Comparison of ENCODE assay signal across 22 cellular contexts in the genomic region with DNA sequence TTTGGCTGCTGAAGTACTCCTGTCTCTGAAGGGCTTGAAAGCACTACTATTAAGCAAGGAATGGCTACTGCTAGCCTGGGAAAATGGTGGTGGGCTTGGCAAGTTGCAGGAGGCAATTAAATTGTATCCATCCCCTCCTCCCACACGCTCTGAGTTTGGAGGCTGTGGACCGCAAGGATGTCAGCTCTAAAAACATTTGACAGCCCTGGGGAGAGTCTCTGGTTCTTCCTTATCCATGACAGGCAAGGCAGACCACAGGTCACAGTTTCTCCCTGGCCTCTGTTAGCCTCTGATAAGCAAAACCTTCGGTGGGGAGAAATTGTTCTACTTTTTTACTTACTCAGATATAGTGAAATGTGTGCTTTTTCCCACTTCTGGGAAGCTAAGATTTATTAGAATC. TPM values are rescaled to one million over a fixed set of nuclear protein-coding genes. Genes with fewer than 3 reads are reported as not detected.
DNase-seq lines count a peak whose midpoint lies in the region; ATAC-seq, FAIRE-seq and TF ChIP-seq lines count a peak whose summit lies in the region.
"Had no signal": no experiment of that assay in that cellular context is flagged by ENCODE, and none has a peak within 500 bp of the region (broad histone marks: within the 10 kb centered on the region; RNA-seq: fewer than 3 reads in every experiment).

No MANE protein-coding gene starts in this region.

- H3K27ac ChIP-seq in K562 (ENCODE audit: extremely low read depth, low read depth, low read length) = no peak overlapping the region
- H3K27ac ChIP-seq: breast epithelium, HL-60, SJSA1 had no signal

- no peak; a peak in 1 of 4 replicates for TF ChIP-seq RAD21 in K562 (CRISPR knock-in tag; conservative IDR thresholded peaks at IDR 0.05 in 1 of 2, IDR thresholded peaks at IDR 0.05 in 1 of 2)

- peaks cover 95 to 96% (median 95%) of the 10 kb centered on the region in 3 donors for H3K4me1 Mint-ChIP-seq in T-cell

- ATAC-seq in T-cell (replicated peaks in 1 of 4) (no peak), K562 (peak; percentile 91), GM21723 (IDR thresholded peaks at IDR 0.05; ENCODE audit: unreplicated experiment) (no peak), GM19035 (IDR thresholded peaks at IDR 0.05; ENCODE audit: unreplicated experiment) (no peak)
- ATAC-seq: heart left ventricle; stimulated activated naive B cell treated with anti-CD40 and anti-IgM and Interleukin-4, amounts not matched to agents 10 μg/mL and 1 μg/mL and 100 μg/mL, for 72 hours had no signal

- H4K20me1 ChIP-seq in K562 (replicated peaks; ENCODE audit: control insufficient read depth, insufficient read depth, low read length) = 0 out of 2 replicates have a peak, but pooled peaks cover 4% of the 10 kb centered on the region

- FAIRE-seq in K562 (lab: Jason Lieb, UNC) = peak; percentile 96
- FAIRE-seq: H54, islet of Langerhans had no signal

- no peaks in the 10 kb centered on the region for H3K36me3 Mint-ChIP-seq in T-cell
- H3K36me3 Mint-ChIP-seq: CD14-positive monocyte; stimulated activated naive B cell treated with anti-CD40 and anti-IgM and Interleukin-4, amounts not matched to agents 10 μg/mL and 1 μg/mL and 100 μg/mL, for 72 hours had no signal

- H3K9me3 ChIP-seq in K562 (replicated peaks; ENCODE audit: control insufficient read depth, insufficient read depth, low read depth, low read length) = no peaks in the 10 kb centered on the region
- H3K9me3 ChIP-seq: upper lobe of left lung had no signal

- 0% methylated on average over 3 of the region's 3 CpGs for WGBS in K562 (ENCODE audit: insufficient coverage, low coverage, missing lambda C conversion rate)

- H3K9me3 Mint-ChIP-seq in T-cell = no peaks in the 10 kb centered on the region
- H3K9me3 Mint-ChIP-seq: CD14-positive monocyte, IgD-negative memory B cell had no signal

- intact Hi-C loops in K562 (cut with micrococcal nuclease) = loop anchor here (1.0 to 10.0 kb wide), 3 partner anchors 46 to 259 kb away; a partner anchor contains a TSS

- no peak for TF ChIP-seq CTCF in K562 (IDR thresholded peaks at IDR 0.05 in 2 of 3, conservative IDR thresholded peaks at IDR 0.05 in 1 of 3; ENCODE audit: insufficient read depth in 2 of 3, low read depth in 1 of 3, low read length in 3 of 3)

- no peaks in the 10 kb centered on the region for H3K27me3 Mint-ChIP-seq in T-cell
- H3K27me3 Mint-ChIP-seq: stimulated activated naive B cell treated with anti-CD40 and anti-IgM and Interleukin-4, amounts not matched to agents 10 μg/mL and 1 μg/mL and 100 μg/mL, for 72 hours had no signal

- peak overlapping the region; percentile 57 to 76 (median 63) for H3K4me3 Mint-ChIP-seq in T-cell
- H3K4me3 Mint-ChIP-seq: CD14-positive monocyte; neural crest cell; stimulated activated naive B cell treated with anti-CD40 and anti-IgM and Interleukin-4, amounts not matched to agents 10 μg/mL and 1 μg/mL and 100 μg/mL, for 72 hours had no signal

- CTCF ChIA-PET in T-cell (lab: Charles Lee) = interaction anchor here (1.1 to 6.4 kb wide), 3 partner anchors 26 to 45 kb away, joined by 3 to 82 read pairs (median 13); no protein-coding TSS in a partner anchor
- CTCF ChIA-PET in K562 (lab: Yijun Ruan, JAX; ENCODE audit: low intra/inter-chr PET ratio) = interaction anchor here (1.1 kb wide), 1 partner anchor 363 kb away, joined by 4 read pairs; no protein-coding TSS in a partner anchor

- peak overlapping the region; percentile 44; the same call in 1 of the 2 replicates for H3K4me2 ChIP-seq in K562 (ENCODE audit: insufficient read depth, low read length)

- in situ Hi-C loops in K562 (cut with MboI) = loop anchor here (10.0 kb wide), 1 partner anchor 149 kb away; no protein-coding TSS in a partner anchor

- H3K27me3 ChIP-seq in K562 (ENCODE audit: control insufficient read depth in 2 of 2, insufficient read depth in 2 of 2, low read length in 2 of 2) = no peaks in the 10 kb centered on the region; a peak in 1 of 5 replicates
- H3K27me3 ChIP-seq: heart left ventricle, SJSA1, upper lobe of left lung had no signal

- H2AFZ ChIP-seq in K562 (ENCODE audit: low read depth, low read length) = no peak overlapping the region

- H3K79me2 ChIP-seq in K562 (ENCODE audit: control insufficient read depth, insufficient read depth, low read length) = no peaks in the 10 kb centered on the region

- TF ChIP-seq POLR2A in K562 (conservative IDR thresholded peaks at IDR 0.05) = no peak

- peak overlapping the region; percentile 99 for H3K27ac Mint-ChIP-seq in T-cell
- H3K27ac Mint-ChIP-seq: CD14-positive monocyte; stimulated activated naive B cell treated with anti-CD40 and anti-IgM and Interleukin-4, amounts not matched to agents 10 μg/mL and 1 μg/mL and 100 μg/mL, for 72 hours had no signal

- H3K9ac ChIP-seq in K562 (ENCODE audit: insufficient read depth in 1 of 2, low read depth in 2 of 2, low read length in 2 of 2) = no peak overlapping the region

- H3K4me3 ChIP-seq in K562 = no peak overlapping the region
- H3K4me3 ChIP-seq: breast epithelium, heart left ventricle, SJSA1, upper lobe of left lung had no signal

- H3K36me3 ChIP-seq in K562 (ENCODE audit: control insufficient read depth, insufficient read depth, low read length) = no peaks in the 10 kb centered on the region
- H3K36me3 ChIP-seq: breast epithelium, heart left ventricle, SJSA1, upper lobe of left lung had no signal

- peaks cover 9 to 31% of the 10 kb centered on the region in 2 experiments for H3K4me1 ChIP-seq in K562 (replicated peaks in 1 of 2; ENCODE audit: control insufficient read depth in 2 of 2, insufficient read depth in 2 of 2, low read length in 2 of 2)
- H3K4me1 ChIP-seq: breast epithelium, SJSA1 had no signal

- no peaks in the 10 kb centered on the region for H3K9me1 ChIP-seq in K562 (ENCODE audit: control insufficient read depth, insufficient read depth, low read length)

- DNase-seq in activated CD8-positive, alpha-beta memory T cell treated with anti-CD3 and anti-CD28 coated beads for 24 hours = peak; percentile 49
- DNase-seq in activated CD8-positive, alpha-beta memory T cell treated with anti-CD3 and anti-CD28 coated beads, Interleukin-2, amount 50 U/mL, for 48 hours = no peak
- DNase-seq in T-cell (no peak), K562 (ENCODE audit: extremely low read depth in 1 of 4, low spot score in 3 of 4) (peak; percentile 50 to 89 (median 70)), retina (peak; percentile 62), NCI-H1092 (lab: John Stamatoyannopoulos, UW) (no peak)
- DNase-seq: DND-41; heart left ventricle; NCI-H2081 treated with DMSO at 0.1 percent for 48 hours; NCI-H510A treated with DMSO at 0.1 percent for 48 hours; stimulated activated naive B cell treated with anti-CD40 and anti-IgM and Interleukin-4, amounts not matched to agents 10 μg/mL and 1 μg/mL and 100 μg/mL, for 72 hours had no signal

- BruUV-seq in K562 (replicated peaks; lab: Mats Ljungman, UMichigan) = no TSS peak

- peak; percentile 87 for TF ChIP-seq EP300 in K562 (IDR thresholded peaks at IDR 0.05; ENCODE audit: low read length)

- POLR2A ChIA-PET in T-cell (lab: Charles Lee) (interaction anchor here (0.6 to 1.3 kb wide), 7 partner anchors 10 to 384 kb away, joined by 3 to 5 read pairs (median 3); no protein-coding TSS in a partner anchor), K562 (lab: Yijun Ruan, JAX) (interaction anchor here (0.7 to 1.4 kb wide), 3 partner anchors 14 to 213 kb away, joined by 3 to 4 read pairs (median 3); no protein-coding TSS in a partner anchor)

TF ChIP-seq in K562, 482 proteins besides CTCF, POLR2A, EP300 and RAD21 (continues in another document):
- TF ChIP-seq CBX3 (IDR thresholded peaks at IDR 0.05; ENCODE audit: borderline replicate concordance in 1 of 2, low read length in 2 of 2) (peak in 1 of 2 experiments; percentile 32; a peak in 1 of 3 replicates), ARID1B (IDR thresholded peaks at IDR 0.05) (peak; percentile 92), PHB2 (IDR thresholded peaks at IDR 0.05; ENCODE audit: low read depth) (peak; percentile 74; the same call in 1 of the 2 replicates), NUFIP1 (IDR thresholded peaks at IDR 0.05; ENCODE audit: partially characterized antibody) (no peak), CBX1 (IDR thresholded peaks at IDR 0.05; ENCODE audit: low read depth) (no peak), ZNF282 (CRISPR knock-in tag; IDR thresholded peaks at IDR 0.05) (no peak), GATA2 (CRISPR knock-in tag; IDR thresholded peaks at IDR 0.05) (peak; percentile 84)

RNA-seq across cellular contexts. Expression of a gene that starts 46.6 kb away (rescaled TPM):
- total RNA-seq in T-cell = 100 to 1,000 TPM; 178 to 368 (median 354) TPM
- total RNA-seq in K562 (2011; cell fraction: chromatin; rRNA removed; ENCODE audit: low replicate concordance) = 0.93 and 1.5 TPM in 2 replicates
- 0.92 and 1.3 TPM in 2 replicates for total RNA-seq in K562 (2011; cell fraction: nucleolus; rRNA removed)
- total RNA-seq in K562 (2011; cell fraction: nucleoplasm; rRNA removed) = 0.61 and 0.73 TPM in 2 replicates
- 0.36 and 0.41 TPM in 2 replicates for total RNA-seq in K562 (2014; rRNA removed)
- total RNA-seq in K562 (2014; rRNA removed; fragmentation: Illumina TruSeq; extraction: Trizol) = 0.29 and 0.32 TPM in 2 replicates
- 1.2 TPM in 2 replicates for total RNA-seq in K562 (2015; rRNA removed; fragmentation: Illumina TruSeq; extraction: Trizol)
- total RNA-seq in K562 (2021) = 0.73 and 1.1 TPM in 2 replicates
- 0.85 and 1.0 TPM in 2 replicates for polyA plus RNA-seq in K562 (2011; rRNA removed)
- 1.4 and 1.7 TPM in 2 replicates for polyA plus RNA-seq in K562 (2011; cell fraction: cytosol; rRNA removed)
- 2.9 and 4.5 TPM in 2 replicates for polyA plus RNA-seq in K562 (2011; cell fraction: nucleus; rRNA removed)
- 1.6 and 1.9 TPM in 2 replicates for polyA plus RNA-seq in K562 (2012)
- polyA plus RNA-seq in K562 (2014; fragmentation: Illumina TruSeq; extraction: Trizol) = 0.43 and 0.54 TPM in 2 replicates
- polyA plus RNA-seq in K562 (2014; fragmentation: Nextera tagmentation; extraction: Ambion mirVana) = under 1 TPM; 0.22 to 0.51 TPM
- polyA plus RNA-seq in K562 (2014; rRNA removed) = 0.32 and 0.34 TPM in 2 replicates
- 1.7 TPM in 2 replicates for polyA minus RNA-seq in K562 (2011; rRNA and poly(A)+ RNA removed)
- 0.95 TPM in 1 of 2 replicates, not detected in the other for polyA minus RNA-seq in K562 (2011; cell fraction: cytosol; rRNA and poly(A)+ RNA removed)
- polyA minus RNA-seq in K562 (2011; cell fraction: nucleus; rRNA and poly(A)+ RNA removed) = 2.7 and 3.4 TPM in 2 replicates

Comparison
In these comparisons a context has a peak if more than half of its experiments do, and no peak if none do; other contexts are left out.
1. DNase-seq: peak in activated CD8-positive, alpha-beta memory T cell treated with anti-CD3 and anti-CD28 coated beads for 24 hours (single experiment), K562 (4 of 4) and retina (single experiment); none in activated CD8-positive, alpha-beta memory T cell treated with anti-CD3 and anti-CD28 coated beads, Interleukin-2, amount 50 U/mL, for 48 hours (single experiment), T-cell (0 of 34) and NCI-H1092 (single experiment).
2. RNA of a gene that starts 46.6 kb away (total RNA-seq): 178 to 368 TPM in T-cell; 0.29 to 1.5 TPM in K562; every median in the first group is over 10 times any median in the second.